ENCODE assay signal across 24 cellular contexts in the genomic region with DNA sequence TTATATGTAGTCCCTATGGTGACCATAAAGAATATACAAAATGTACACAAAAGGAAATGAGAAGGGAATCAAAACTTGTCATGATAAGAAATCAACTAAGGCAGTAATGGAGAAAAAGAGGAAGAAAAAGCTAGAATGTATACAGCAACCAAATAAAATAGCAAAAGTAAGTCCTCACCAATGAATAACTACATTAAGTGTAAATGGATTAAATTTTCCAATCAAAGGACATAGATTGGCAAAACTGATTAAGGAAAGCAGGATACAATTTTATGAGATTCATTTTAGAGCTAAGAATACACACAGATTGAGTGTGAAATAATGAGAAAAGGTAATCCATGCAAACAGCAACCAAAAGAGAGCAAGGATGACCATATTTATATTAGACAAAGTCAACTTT.
A peak's percentile ranks its signal among the peaks of the same experiment; 100 is the strongest.
DNase-seq lines count a peak whose midpoint lies in the region; ATAC-seq and FAIRE-seq lines count a peak whose summit lies in the region.
"Had no signal": no experiment of that assay in that cellular context is flagged by ENCODE, and none has a peak within 500 bp of the region (broad histone marks: within the 10 kb centered on the region; RNA-seq: fewer than 3 reads in every experiment).

No MANE protein-coding gene starts in this region.

- no peaks in the 10 kb centered on the region for H3K27me3 Mint-ChIP-seq in activated CD4-positive, alpha-beta memory T cell treated with anti-CD3 and anti-CD28 coated beads for 36 hours
- no peaks in the 10 kb centered on the region for H3K27me3 Mint-ChIP-seq in activated CD4-positive, alpha-beta memory T cell treated with anti-CD3 and anti-CD28 coated beads, Interleukin-2, amount 10 ng/mL, durations not matched to agents 7 days and 5 days
- no peaks in the 10 kb centered on the region for H3K27me3 Mint-ChIP-seq in activated T-helper 17 cell treated with anti-CD3 and anti-CD28 coated beads, Interleukin-2, amount 50 U/mL, for 72 hours

- DNase-seq in activated CD4-positive, alpha-beta memory T cell treated with anti-CD3 and anti-CD28 coated beads for 36 hours = no peak
- no peak for DNase-seq in activated CD4-positive, alpha-beta memory T cell treated with anti-CD3 and anti-CD28 coated beads, Interleukin-2, amount 10 ng/mL, durations not matched to agents 7 days and 5 days
- DNase-seq in GM18507 (ENCODE audit: extremely low spot score, insufficient read length, low read depth) (no peak), DMS79 treated with DMSO at 0.1 percent for 48 hours (lab: John Stamatoyannopoulos, UW) (no peak), pons (ENCODE audit: low spot score) (no peak)
- no peak for DNase-seq in stimulated activated effector memory CD8-positive, alpha-beta T cell treated with anti-CD3 and anti-CD28 coated beads, Interleukin-12 subunit alpha, Interleukin-12 subunit beta, amount 100 ng/mL, for 72 hours (ENCODE audit: low spot score in 2 of 2)
- DNase-seq: 8988T, ACHN, Calu3, DND-41, GM23248, H9, HFFc6, NCI-H1048, NCI-H1417 treated with DMSO at 0.1 percent for 48 hours, NCI-H1694 treated with DMSO at 0.1 percent for 48 hours, NCI-H2081, NCI-H2227 treated with DMSO at 0.1 percent for 48 hours, NCI-H526 treated with DMSO at 0.1 percent for 48 hours, SIG-M5 had no signal

- no peak overlapping the region for H3K4me3 Mint-ChIP-seq in activated CD4-positive, alpha-beta memory T cell treated with anti-CD3 and anti-CD28 coated beads for 36 hours
- no peak overlapping the region for H3K4me3 Mint-ChIP-seq in activated CD4-positive, alpha-beta memory T cell treated with anti-CD3 and anti-CD28 coated beads, Interleukin-2, amount 10 ng/mL, durations not matched to agents 7 days and 5 days
- H3K4me3 Mint-ChIP-seq in activated T-helper 17 cell treated with anti-CD3 and anti-CD28 coated beads, Interleukin-2, amount 50 U/mL, for 72 hours = peak overlapping the region; percentile 64
- H3K4me3 Mint-ChIP-seq in stimulated activated effector memory CD8-positive, alpha-beta T cell treated with anti-CD3 and anti-CD28 coated beads, Interleukin-12 subunit alpha, Interleukin-12 subunit beta, amount 100 ng/mL, for 72 hours = no peak overlapping the region
- H3K4me3 Mint-ChIP-seq: H9, HFFc6 had no signal

- H3K9me3 Mint-ChIP-seq in activated CD4-positive, alpha-beta memory T cell treated with anti-CD3 and anti-CD28 coated beads for 36 hours = peaks cover 59% of the 10 kb centered on the region
- peaks cover 19% of the 10 kb centered on the region for H3K9me3 Mint-ChIP-seq in activated CD4-positive, alpha-beta memory T cell treated with anti-CD3 and anti-CD28 coated beads, Interleukin-2, amount 10 ng/mL, durations not matched to agents 7 days and 5 days
- peaks cover 12% of the 10 kb centered on the region for H3K9me3 Mint-ChIP-seq in activated T-helper 17 cell treated with anti-CD3 and anti-CD28 coated beads, Interleukin-2, amount 50 U/mL, for 72 hours
- peaks cover 19% of the 10 kb centered on the region for H3K9me3 Mint-ChIP-seq in stimulated activated effector memory CD8-positive, alpha-beta T cell treated with anti-CD3 and anti-CD28 coated beads, Interleukin-12 subunit alpha, Interleukin-12 subunit beta, amount 100 ng/mL, for 72 hours

- intact Hi-C loops in activated CD4-positive, alpha-beta memory T cell treated with anti-CD3 and anti-CD28 coated beads for 36 hours (cut with micrococcal nuclease) = loop anchor here (10.0 kb wide), 1 partner anchor 369 kb away; no protein-coding TSS in a partner anchor

- peaks cover 25% of the 10 kb centered on the region for H3K4me1 Mint-ChIP-seq in activated CD4-positive, alpha-beta memory T cell treated with anti-CD3 and anti-CD28 coated beads for 36 hours (ENCODE audit: low read depth)
- peaks cover 26% of the 10 kb centered on the region for H3K4me1 Mint-ChIP-seq in activated CD4-positive, alpha-beta memory T cell treated with anti-CD3 and anti-CD28 coated beads, Interleukin-2, amount 10 ng/mL, durations not matched to agents 7 days and 5 days
- peaks cover 27% of the 10 kb centered on the region for H3K4me1 Mint-ChIP-seq in activated T-helper 17 cell treated with anti-CD3 and anti-CD28 coated beads, Interleukin-2, amount 50 U/mL, for 72 hours
- peaks cover 24% of the 10 kb centered on the region for H3K4me1 Mint-ChIP-seq in stimulated activated effector memory CD8-positive, alpha-beta T cell treated with anti-CD3 and anti-CD28 coated beads, Interleukin-12 subunit alpha, Interleukin-12 subunit beta, amount 100 ng/mL, for 72 hours
- H3K4me1 Mint-ChIP-seq: H9 had no signal

- no peak for ATAC-seq in activated T-helper 17 cell treated with anti-CD3 and anti-CD28 coated beads, Interleukin-2, amount 50 U/mL, for 72 hours (replicated peaks)
- ATAC-seq in stimulated activated effector memory CD8-positive, alpha-beta T cell treated with anti-CD3 and anti-CD28 coated beads, Interleukin-12 subunit alpha, Interleukin-12 subunit beta, amount 100 ng/mL, for 72 hours = no peak
- ATAC-seq: HepG2, SK-N-SH treated with all-trans-retinoic acid at 6 μM for 48 hours had no signal

- FAIRE-seq in GM18507 (lab: Jason Lieb, UNC) = peak; percentile 26
- FAIRE-seq: HepG2, RCC 7860 had no signal

- CTCF ChIA-PET in activated CD4-positive, alpha-beta memory T cell treated with anti-CD3 and anti-CD28 coated beads for 36 hours (lab: Charles Lee) = interaction anchor here (1.1 to 2.8 kb wide), 2 partner anchors 22 to 170 kb away, joined by 3 to 23 read pairs; partner anchors contain the start of gene PPA2
- CTCF ChIA-PET in activated CD4-positive, alpha-beta memory T cell treated with anti-CD3 and anti-CD28 coated beads, Interleukin-2, amount 10 ng/mL, durations not matched to agents 7 days and 5 days (lab: Charles Lee) = interaction anchor here (1.2 to 3.2 kb wide), 2 partner anchors 157 to 170 kb away, joined by 4 to 19 read pairs; partner anchors contain the start of genes PPA2 and TET2

- H3K36me3 Mint-ChIP-seq in activated CD4-positive, alpha-beta memory T cell treated with anti-CD3 and anti-CD28 coated beads for 36 hours = peaks cover 36% of the 10 kb centered on the region
- peaks cover 21% of the 10 kb centered on the region for H3K36me3 Mint-ChIP-seq in activated CD4-positive, alpha-beta memory T cell treated with anti-CD3 and anti-CD28 coated beads, Interleukin-2, amount 10 ng/mL, durations not matched to agents 7 days and 5 days (ENCODE audit: low read depth)
- peaks cover 8% of the 10 kb centered on the region for H3K36me3 Mint-ChIP-seq in activated T-helper 17 cell treated with anti-CD3 and anti-CD28 coated beads, Interleukin-2, amount 50 U/mL, for 72 hours (ENCODE audit: low read depth)
- H3K36me3 Mint-ChIP-seq in stimulated activated effector memory CD8-positive, alpha-beta T cell treated with anti-CD3 and anti-CD28 coated beads, Interleukin-12 subunit alpha, Interleukin-12 subunit beta, amount 100 ng/mL, for 72 hours = peaks cover 8% of the 10 kb centered on the region

- POLR2A ChIA-PET in activated CD4-positive, alpha-beta memory T cell treated with anti-CD3 and anti-CD28 coated beads for 36 hours (lab: Charles Lee) = interaction anchor here (3.7 kb wide), 1 partner anchor 170 kb away, joined by 24 read pairs; the partner anchor contains the start of gene PPA2
- POLR2A ChIA-PET in activated CD4-positive, alpha-beta memory T cell treated with anti-CD3 and anti-CD28 coated beads, Interleukin-2, amount 10 ng/mL, durations not matched to agents 7 days and 5 days (lab: Charles Lee) = interaction anchor here (1.4 to 2.8 kb wide), 4 partner anchors 10 to 169 kb away, joined by 3 to 14 read pairs (median 5); partner anchors contain the start of gene PPA2

- H3K27ac Mint-ChIP-seq in activated CD4-positive, alpha-beta memory T cell treated with anti-CD3 and anti-CD28 coated beads for 36 hours = peak overlapping the region; percentile 33
- no peak overlapping the region for H3K27ac Mint-ChIP-seq in activated CD4-positive, alpha-beta memory T cell treated with anti-CD3 and anti-CD28 coated beads, Interleukin-2, amount 10 ng/mL, durations not matched to agents 7 days and 5 days
- H3K27ac Mint-ChIP-seq in activated T-helper 17 cell treated with anti-CD3 and anti-CD28 coated beads, Interleukin-2, amount 50 U/mL, for 72 hours = peak overlapping the region; percentile 91
- peak overlapping the region; percentile 87 for H3K27ac Mint-ChIP-seq in stimulated activated effector memory CD8-positive, alpha-beta T cell treated with anti-CD3 and anti-CD28 coated beads, Interleukin-12 subunit alpha, Interleukin-12 subunit beta, amount 100 ng/mL, for 72 hours
- H3K27ac Mint-ChIP-seq: H9, HFFc6 had no signal
